Comparison of ENCODE assay signal across 1 cellular context in the genomic region with DNA sequence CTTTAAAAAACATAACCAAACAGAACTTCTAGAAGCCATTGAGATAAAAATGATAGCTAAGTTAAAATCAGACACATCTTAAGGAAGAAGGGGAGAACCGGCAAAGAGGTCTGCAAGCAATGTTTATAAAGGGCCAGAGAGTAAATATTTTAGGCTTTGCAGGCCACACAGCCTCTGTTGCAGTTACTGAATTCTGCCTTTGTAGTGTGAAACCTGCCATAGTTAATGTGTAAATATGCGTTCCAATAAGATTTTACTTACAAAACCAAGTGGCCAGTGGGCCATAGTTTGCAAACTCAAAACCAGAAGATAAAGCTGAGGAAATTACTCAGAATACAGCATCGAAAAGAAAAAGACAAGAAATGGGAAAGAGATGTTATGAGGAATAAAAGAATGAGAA.
TF ChIP-seq lines count a peak whose summit lies in the region.

No MANE protein-coding gene starts in this region.

TF ChIP-seq in GM23338, 12 proteins besides CTCF, POLR2A, EP300 and RAD21 (continued from another document):
- TF ChIP-seq, protein P1, sequence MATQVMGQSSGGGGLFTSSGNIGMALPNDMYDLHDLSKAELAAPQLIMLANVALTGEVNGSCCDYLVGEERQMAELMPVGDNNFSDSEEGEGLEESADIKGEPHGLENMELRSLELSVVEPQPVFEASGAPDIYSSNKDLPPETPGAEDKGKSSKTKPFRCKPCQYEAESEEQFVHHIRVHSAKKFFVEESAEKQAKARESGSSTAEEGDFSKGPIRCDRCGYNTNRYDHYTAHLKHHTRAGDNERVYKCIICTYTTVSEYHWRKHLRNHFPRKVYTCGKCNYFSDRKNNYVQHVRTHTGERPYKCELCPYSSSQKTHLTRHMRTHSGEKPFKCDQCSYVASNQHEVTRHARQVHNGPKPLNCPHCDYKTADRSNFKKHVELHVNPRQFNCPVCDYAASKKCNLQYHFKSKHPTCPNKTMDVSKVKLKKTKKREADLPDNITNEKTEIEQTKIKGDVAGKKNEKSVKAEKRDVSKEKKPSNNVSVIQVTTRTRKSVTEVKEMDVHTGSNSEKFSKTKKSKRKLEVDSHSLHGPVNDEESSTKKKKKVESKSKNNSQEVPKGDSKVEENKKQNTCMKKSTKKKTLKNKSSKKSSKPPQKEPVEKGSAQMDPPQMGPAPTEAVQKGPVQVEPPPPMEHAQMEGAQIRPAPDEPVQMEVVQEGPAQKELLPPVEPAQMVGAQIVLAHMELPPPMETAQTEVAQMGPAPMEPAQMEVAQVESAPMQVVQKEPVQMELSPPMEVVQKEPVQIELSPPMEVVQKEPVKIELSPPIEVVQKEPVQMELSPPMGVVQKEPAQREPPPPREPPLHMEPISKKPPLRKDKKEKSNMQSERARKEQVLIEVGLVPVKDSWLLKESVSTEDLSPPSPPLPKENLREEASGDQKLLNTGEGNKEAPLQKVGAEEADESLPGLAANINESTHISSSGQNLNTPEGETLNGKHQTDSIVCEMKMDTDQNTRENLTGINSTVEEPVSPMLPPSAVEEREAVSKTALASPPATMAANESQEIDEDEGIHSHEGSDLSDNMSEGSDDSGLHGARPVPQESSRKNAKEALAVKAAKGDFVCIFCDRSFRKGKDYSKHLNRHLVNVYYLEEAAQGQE (IDR thresholded peaks at IDR 0.05; ENCODE audit: unreplicated experiment), result no peak
- TF ChIP-seq ZNF462 (CRISPR knock-in tag; IDR thresholded peaks at IDR 0.05) (no peak), EZH2 (IDR thresholded peaks at IDR 0.05; ENCODE audit: low read depth, unreplicated experiment) (no peak), JUNB (IDR thresholded peaks at IDR 0.05; ENCODE audit: unreplicated experiment) (no peak), STAT1 (IDR thresholded peaks at IDR 0.05; ENCODE audit: unreplicated experiment) (no peak), ZNF114 (CRISPR knock-in tag; IDR thresholded peaks at IDR 0.05) (no peak)
